ENCODE assay signal across 22 cellular contexts in the genomic region with DNA sequence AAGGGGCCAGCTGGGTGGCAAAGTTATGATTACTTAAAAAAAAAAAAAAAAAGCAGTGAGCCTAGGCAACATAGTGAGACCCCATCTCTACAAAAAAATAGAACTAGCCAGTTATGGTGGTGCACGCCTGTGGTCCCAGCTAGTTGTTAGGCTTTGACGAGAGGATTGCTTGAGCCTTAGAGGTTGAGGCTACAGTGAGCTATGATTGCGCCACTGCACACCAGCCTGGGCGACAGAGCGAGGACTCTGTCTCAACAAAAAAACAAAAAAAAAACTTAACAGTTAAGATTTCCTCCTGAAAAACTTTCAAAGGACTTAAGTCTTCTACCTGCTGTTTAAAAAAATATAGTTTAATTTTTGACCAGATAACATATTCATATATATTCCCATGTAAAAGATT. TPM values are rescaled to one million over a fixed set of nuclear protein-coding genes. Genes with fewer than 3 reads are reported as not detected.
"Had no signal": no experiment of that assay in that cellular context is flagged by ENCODE, and none has a peak within 500 bp of the region (broad histone marks: within the 10 kb centered on the region; RNA-seq: fewer than 3 reads in every experiment).

No MANE protein-coding gene starts in this region.

- H3K27me3 ChIP-seq: esophagus squamous epithelium, transverse colon had no signal

- DNase-seq: activated CD4-positive, alpha-beta T cell treated with anti-CD3 and anti-CD28 coated beads, Interleukin-2, amount 50 U/mL, for 1 hour; activated naive CD4-positive, alpha-beta T cell; cortex of kidney; effector CD8-positive, alpha-beta T cell; esophagus squamous epithelium; glutamatergic neuron; immature natural killer cell; mesendoderm; nucleus accumbens; small intestine; stimulated activated naive CD8-positive, alpha-beta T cell treated with anti-CD3 and anti-CD28 coated beads, Interleukin-15, Interleukin-2, amounts not matched to agents 100 U/mL and 50 U/mL, for 24 hours; transverse colon had no signal

- H3K4me3 ChIP-seq: esophagus squamous epithelium, transverse colon had no signal

- ATAC-seq: activated CD4-positive, CD25-positive, alpha-beta regulatory T cell treated with anti-CD3 and anti-CD28 coated beads, Interleukin-2, amount 50 U/mL, for 24 hours; right cardiac atrium; stimulated activated naive CD8-positive, alpha-beta T cell treated with anti-CD3 and anti-CD28 coated beads, Interleukin-15, Interleukin-2, amounts not matched to agents 100 U/mL and 50 U/mL, for 24 hours had no signal

- H3K4me3 Mint-ChIP-seq: immature natural killer cell; nephron; T-helper 2 cell treated with Interferon-gamma antibody and Interleukin-4, amounts not matched to agents 5 μg/mL and 100 μg/mL, for 36 hours had no signal

- H3K27ac Mint-ChIP-seq: immature natural killer cell; nephron; progenitor cell of endocrine pancreas; T-helper 2 cell treated with Interferon-gamma antibody and Interleukin-4, amounts not matched to agents 5 μg/mL and 100 μg/mL, for 36 hours had no signal

- H3K36me3 Mint-ChIP-seq: immature natural killer cell had no signal

- H3K9me3 ChIP-seq: esophagus squamous epithelium, transverse colon had no signal

- H3K27ac ChIP-seq: esophagus squamous epithelium had no signal

- H3K36me3 ChIP-seq: esophagus squamous epithelium, transverse colon had no signal

- FAIRE-seq: small intestine had no signal

- H3K4me1 Mint-ChIP-seq: nephron had no signal

RNA-seq across cellular contexts. Expression of a gene that starts 2.4 kb away (rescaled TPM):
- total RNA-seq: activated CD8-positive, alpha-beta memory T cell treated with anti-CD3 and anti-CD28 coated beads for 36 hours; aorta; endothelial cell of umbilical vein; esophagus squamous epithelium; fibroblast of villous mesenchyme; liver; progenitor cell of endocrine pancreas; right cardiac atrium; transverse colon had no signal
- polyA plus RNA-seq: aorta, endothelial cell of umbilical vein, immature natural killer cell, liver, right cardiac atrium, small intestine had no signal
